In genomic region chr14:33685026-33685425, GRCh38 we compare ENCODE assay signal across 27 cellular contexts.
"Had no signal": no experiment of that assay in that cellular context is flagged by ENCODE, and none has a peak within 500 bp of the region (broad histone marks: within the 10 kb centered on the region; RNA-seq: fewer than 3 reads in every experiment).

No MANE protein-coding gene starts in this region.

- H3K9me3 ChIP-seq: colonic mucosa, esophagus squamous epithelium, gastrocnemius medialis, heart right ventricle, left lung, lower lobe of right lung had no signal

- H3K27ac Mint-ChIP-seq: dendritic cell treated with granulocyte-macrophage colony-stimulating factor and Interleukin-4, amounts not matched to agents 40 ng/mL and 50 ng/mL, for 4 days; effector memory CD8-positive, alpha-beta T cell; endodermal cell; memory B cell had no signal

- H3K27ac ChIP-seq: colonic mucosa, epithelial cell of prostate, esophagus squamous epithelium, gastrocnemius medialis, heart right ventricle, left lung, lower lobe of right lung had no signal

- H3K4me3 ChIP-seq: colonic mucosa, esophagus squamous epithelium, gastrocnemius medialis, heart right ventricle, left lung, lower lobe of right lung had no signal

- H3K27me3 ChIP-seq: colonic mucosa, esophagus squamous epithelium, gastrocnemius medialis, heart right ventricle, left lung had no signal

- ATAC-seq: effector memory CD8-positive, alpha-beta T cell; esophagus mucosa; gastrocnemius medialis; heart right ventricle; left cardiac atrium; left lung; left ventricle myocardium superior; lower lobe of right lung had no signal

- FAIRE-seq: endometrium, islet of Langerhans, keratinocyte had no signal

- H3K36me3 Mint-ChIP-seq: memory B cell had no signal

- H3K27me3 Mint-ChIP-seq: dendritic cell treated with granulocyte-macrophage colony-stimulating factor and Interleukin-4, amounts not matched to agents 40 ng/mL and 50 ng/mL, for 4 days; effector memory CD8-positive, alpha-beta T cell; memory B cell had no signal

- H3K36me3 ChIP-seq: colonic mucosa, esophagus squamous epithelium, gastrocnemius medialis, heart right ventricle, left lung, lower lobe of right lung had no signal

- DNase-seq: colonic mucosa; cortex of kidney; effector CD8-positive, alpha-beta T cell; effector memory CD8-positive, alpha-beta T cell; endodermal cell; erythroblast; esophagus squamous epithelium; foreskin fibroblast; foreskin melanocyte; gastrocnemius medialis; glutamatergic neuron; head of caudate nucleus; heart right ventricle; hippocampal formation; left cardiac atrium; left lung; left ventricle myocardium superior; lower lobe of right lung; mesendoderm; midbrain had no signal

- H3K4me3 Mint-ChIP-seq: dendritic cell treated with granulocyte-macrophage colony-stimulating factor and Interleukin-4, amounts not matched to agents 40 ng/mL and 50 ng/mL, for 4 days; effector memory CD8-positive, alpha-beta T cell; endodermal cell; memory B cell had no signal

- H3K4me1 ChIP-seq: colonic mucosa, left lung, lower lobe of right lung had no signal

- H3K9me3 Mint-ChIP-seq: dendritic cell treated with granulocyte-macrophage colony-stimulating factor and Interleukin-4, amounts not matched to agents 40 ng/mL and 50 ng/mL, for 4 days; endodermal cell; memory B cell had no signal

- H3K4me1 Mint-ChIP-seq: endodermal cell, memory B cell had no signal
